9 cellular contexts compared by ENCODE assay signal in genomic region chr7:77112719-77113306, GRCh38. TPM values are rescaled to one million over a fixed set of nuclear protein-coding genes. Genes with fewer than 3 reads are reported as not detected.
DNase-seq lines count a peak whose midpoint lies in the region; ATAC-seq, FAIRE-seq and TF ChIP-seq lines count a peak whose summit lies in the region.
"Not testable (repeated sequence)": the region's sequence is repeated elsewhere in the genome, so short reads cannot be mapped to it uniquely, and the experiment has no call there.
"Had no signal": no experiment of that assay in that cellular context is flagged by ENCODE, and none has a peak within 500 bp of the region (broad histone marks: within the 10 kb centered on the region; RNA-seq: fewer than 3 reads in every experiment).

No MANE protein-coding gene starts in this region.

- H4K5ac ChIP-seq in mesendoderm (ENCODE audit: low read length): not testable (repeated sequence)

- not testable (repeated sequence) for H3K4me1 Mint-ChIP-seq in CD4-positive, CD25-positive, alpha-beta regulatory T cell; brain

- TF ChIP-seq CTCF in Peyer's patch (IDR thresholded peaks at IDR 0.05) (peak in 4 of 6 experiments; percentile 7 to 26 (median 21)), brain (conservative IDR thresholded peaks at IDR 0.05) (peak; percentile 58 to 65), fibroblast of villous mesenchyme (IDR thresholded peaks at IDR 0.05; ENCODE audit: insufficient read depth, low read depth, low read length) (peak; percentile 18), tibial nerve (IDR thresholded peaks at IDR 0.05) (peak in 3 of 5 experiments; percentile 9 to 12 (median 10))

- not testable (repeated sequence) for H3K27me3 Mint-ChIP-seq in CD4-positive, CD25-positive, alpha-beta regulatory T cell; brain

- not testable (repeated sequence) for ATAC-seq in CD4-positive, CD25-positive, alpha-beta regulatory T cell (ENCODE audit: low read depth in 2 of 2)

- no CpG with 5 or more reads among the region's 2 CpGs for WGBS in mesendoderm (ENCODE audit: extremely low coverage, insufficient coverage, low lambda C conversion rate)
- WGBS in tibial nerve, 2 donors: 25 to 32% methylated on average over 2 of the region's 2 CpGs

- not testable (repeated sequence) for H3K23ac ChIP-seq in mesendoderm (ENCODE audit: low read length)

- H3K79me2 ChIP-seq in mesendoderm (ENCODE audit: control insufficient read depth, insufficient read depth, low read length): not testable (repeated sequence)

- peak; percentile 92 for FAIRE-seq in H54 (lab: Jason Lieb, UNC)

- not testable (repeated sequence) for H2AK5ac ChIP-seq in mesendoderm (ENCODE audit: low read length)

- H3K18ac ChIP-seq in mesendoderm (ENCODE audit: low read length): not testable (repeated sequence)

- not testable (repeated sequence) for H3K27ac Mint-ChIP-seq in CD4-positive, CD25-positive, alpha-beta regulatory T cell; brain

- not testable (repeated sequence) for H3K4me3 ChIP-seq in CD4-positive, CD25-positive, alpha-beta regulatory T cell (ENCODE audit: low read depth, low read length); Peyer's patch; fibroblast of villous mesenchyme (ENCODE audit: low read depth, low read length); mesendoderm (ENCODE audit: low read length); tibial nerve

- not testable (repeated sequence) for H3K4ac ChIP-seq in mesendoderm (ENCODE audit: low read depth, low read length)

- H3K27me3 ChIP-seq in CD4-positive, CD25-positive, alpha-beta regulatory T cell (ENCODE audit: control insufficient read depth, insufficient read depth, low read length); Peyer's patch; mesendoderm (ENCODE audit: insufficient read depth, low read length, poor library complexity); tibial nerve: not testable (repeated sequence)

- H2BK5ac ChIP-seq in mesendoderm (ENCODE audit: low read length): not testable (repeated sequence)

- not testable (repeated sequence) for H3K9me3 ChIP-seq in CD4-positive, CD25-positive, alpha-beta regulatory T cell (ENCODE audit: control insufficient read depth in 2 of 2, low read length in 2 of 2); Peyer's patch; tibial nerve

- not testable (repeated sequence) for H3K9me3 Mint-ChIP-seq in CD4-positive, CD25-positive, alpha-beta regulatory T cell; brain

- H2BK120ac ChIP-seq in mesendoderm (ENCODE audit: low read depth, low read length): not testable (repeated sequence)

- not testable (repeated sequence) for H3K36me3 Mint-ChIP-seq in CD4-positive, CD25-positive, alpha-beta regulatory T cell; brain

- not testable (repeated sequence) for H2BK15ac ChIP-seq in mesendoderm (replicated peaks; ENCODE audit: low read depth)

- H3K27ac ChIP-seq in CD4-positive, CD25-positive, alpha-beta regulatory T cell (ENCODE audit: insufficient read depth, low read length, poor library complexity, severe bottlenecking); Peyer's patch; mesendoderm (ENCODE audit: low read depth, low read length); tibial nerve: not testable (repeated sequence)

- not testable (repeated sequence) for H3K56ac ChIP-seq in mesendoderm (ENCODE audit: low read length)

- TF ChIP-seq EP300 in tibial nerve (IDR thresholded peaks at IDR 0.05): not testable (repeated sequence)

- not testable (repeated sequence) for H4K8ac ChIP-seq in mesendoderm (ENCODE audit: low read depth, low read length)

- H3K4me3 Mint-ChIP-seq in CD4-positive, CD25-positive, alpha-beta regulatory T cell; brain: not testable (repeated sequence)

- H3K4me2 ChIP-seq in mesendoderm (ENCODE audit: low read length): not testable (repeated sequence)

- not testable (repeated sequence) for H3K4me1 ChIP-seq in CD4-positive, CD25-positive, alpha-beta regulatory T cell (ENCODE audit: control insufficient read depth, insufficient read depth, low read length, poor library complexity, severe bottlenecking); Peyer's patch; mesendoderm (ENCODE audit: control insufficient read depth, low read depth, low read length); tibial nerve

- not testable (repeated sequence) for H3K79me1 ChIP-seq in mesendoderm (ENCODE audit: low read length)

- not testable (repeated sequence) for H3K36me3 ChIP-seq in CD4-positive, CD25-positive, alpha-beta regulatory T cell (ENCODE audit: control insufficient read depth, insufficient read depth, low read length); Peyer's patch; mesendoderm (ENCODE audit: control insufficient read depth, insufficient read depth, low read length); tibial nerve

- DNase-seq in CD4-positive, CD25-positive, alpha-beta regulatory T cell: peak in 2 of 3 donors; percentile 21 to 43
- DNase-seq in H54 (ENCODE audit: insufficient read length, low spot score); Peyer's patch; tibial nerve (ENCODE audit: low spot score in 2 of 2): not testable (repeated sequence)
- DNase-seq in NCI-H1105 (lab: John Stamatoyannopoulos, UW) (peak; percentile 22), fibroblast of villous mesenchyme (ENCODE audit: low read depth) (peak; percentile 20), mesendoderm (peak; percentile 7)

- H3K9ac ChIP-seq in mesendoderm (ENCODE audit: low read length): not testable (repeated sequence)

- not testable (repeated sequence) for TF ChIP-seq POLR2A in H54 (IDR thresholded peaks at IDR 0.05; ENCODE audit: low read depth, low read length); Peyer's patch (IDR thresholded peaks at IDR 0.05); tibial nerve (IDR thresholded peaks at IDR 0.05)

RNA-seq across cellular contexts. Expression of gene CCDC146, which starts 9.6 kb away (rescaled TPM):
- 20.1 TPM for total RNA-seq in CD4-positive, CD25-positive, alpha-beta regulatory T cell
- polyA plus RNA-seq in CD4-positive, CD25-positive, alpha-beta regulatory T cell: 1 to 10 TPM; 1.4 to 3.2 (median 2.6) TPM
- total RNA-seq in Peyer's patch (10 to 100 TPM in 3 of 4 donors, 1 to 10 TPM in 1; 6.0 to 38.8 (median 24.5) TPM), fibroblast of villous mesenchyme (1.3 and 1.7 TPM in 2 replicates), tibial nerve (10 to 100 TPM; 14.7 to 23.6 (median 17.6) TPM)
- polyA plus RNA-seq in brain (ENCODE audit: insufficient read depth, low read depth, low replicate concordance): 0.85 TPM
- 0.18 TPM for polyA plus RNA-seq in mesendoderm (2013, experiment 1 of 2)
- polyA plus RNA-seq in mesendoderm (2013, experiment 2 of 2): 0.34 TPM

RNA-seq across cellular contexts. Expression of gene SPDYE18, which starts 50.5 kb away (rescaled TPM):
- total RNA-seq in CD4-positive, CD25-positive, alpha-beta regulatory T cell: 2.7 TPM
- polyA plus RNA-seq in CD4-positive, CD25-positive, alpha-beta regulatory T cell: under 1 TPM in 1 of 4 donors, not detected in 3; 0.18 TPM
- total RNA-seq in Peyer's patch (10 to 100 TPM in 1 of 4 donors, not detected in 3; 16.5 TPM), fibroblast of villous mesenchyme (not detected in 2 replicates), tibial nerve (1 to 10 TPM; 3.1 to 8.4 (median 4.4) TPM)
- not detected for polyA plus RNA-seq in brain (ENCODE audit: insufficient read depth, low read depth, low replicate concordance)
- polyA plus RNA-seq in mesendoderm (2013, experiment 1 of 2): not detected
- not detected for polyA plus RNA-seq in mesendoderm (2013, experiment 2 of 2)
- total RNA-seq: SJCRH30 had no signal

Comparison
In these comparisons a context has a peak if more than half of its experiments do, and no peak if none do; other contexts are left out.
1. CTCF ChIP-seq: peak in every context shown above with its lines; median percentile 62 in brain; 21 in Peyer's patch; 18 in fibroblast of villous mesenchyme; 10 in tibial nerve.